In the genomic region with DNA sequence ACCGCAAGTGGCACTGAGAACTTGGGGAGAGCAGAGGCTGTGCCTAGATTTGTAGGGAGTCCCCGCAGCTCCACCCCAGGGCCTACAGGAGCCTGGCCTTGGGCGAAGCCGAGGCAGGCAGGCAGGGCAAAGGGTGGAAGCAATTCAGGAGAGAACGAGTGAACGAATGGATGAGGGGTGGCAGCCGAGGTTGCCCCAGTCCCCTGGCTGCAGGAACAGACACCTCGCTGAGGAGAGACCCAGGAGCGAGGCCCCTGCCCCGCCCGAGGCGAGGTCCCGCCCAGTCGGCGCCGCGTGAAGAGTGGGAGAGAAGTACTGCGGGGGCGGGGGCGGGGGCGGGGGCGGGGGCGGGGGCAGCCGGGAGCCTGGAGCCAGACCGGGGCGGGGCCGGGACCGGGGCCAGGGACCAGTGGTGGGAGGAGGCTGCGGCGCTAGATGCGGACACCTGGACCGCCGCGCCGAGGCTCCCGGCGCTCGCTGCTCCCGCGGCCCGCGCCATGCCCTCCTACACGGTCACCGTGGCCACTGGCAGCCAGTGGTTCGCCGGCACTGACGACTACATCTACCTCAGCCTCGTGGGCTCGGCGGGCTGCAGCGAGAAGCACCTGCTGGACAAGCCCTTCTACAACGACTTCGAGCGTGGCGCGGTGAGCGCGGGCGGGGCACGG, we compare ENCODE assay signal across 1 cellular context.
A peak's percentile ranks its signal among the peaks of the same experiment; 100 is the strongest.
TF ChIP-seq lines count a peak whose summit lies in the region.

A gene (plus strand): TSS at position 434 of the 668 bp plus-strand sequence. CDS start 64 bp downstream, at position 498.

TF ChIP-seq in HepG2, 621 proteins besides CTCF, POLR2A, EP300 and RAD21 (continued from another document):
- TF ChIP-seq, protein P1, sequence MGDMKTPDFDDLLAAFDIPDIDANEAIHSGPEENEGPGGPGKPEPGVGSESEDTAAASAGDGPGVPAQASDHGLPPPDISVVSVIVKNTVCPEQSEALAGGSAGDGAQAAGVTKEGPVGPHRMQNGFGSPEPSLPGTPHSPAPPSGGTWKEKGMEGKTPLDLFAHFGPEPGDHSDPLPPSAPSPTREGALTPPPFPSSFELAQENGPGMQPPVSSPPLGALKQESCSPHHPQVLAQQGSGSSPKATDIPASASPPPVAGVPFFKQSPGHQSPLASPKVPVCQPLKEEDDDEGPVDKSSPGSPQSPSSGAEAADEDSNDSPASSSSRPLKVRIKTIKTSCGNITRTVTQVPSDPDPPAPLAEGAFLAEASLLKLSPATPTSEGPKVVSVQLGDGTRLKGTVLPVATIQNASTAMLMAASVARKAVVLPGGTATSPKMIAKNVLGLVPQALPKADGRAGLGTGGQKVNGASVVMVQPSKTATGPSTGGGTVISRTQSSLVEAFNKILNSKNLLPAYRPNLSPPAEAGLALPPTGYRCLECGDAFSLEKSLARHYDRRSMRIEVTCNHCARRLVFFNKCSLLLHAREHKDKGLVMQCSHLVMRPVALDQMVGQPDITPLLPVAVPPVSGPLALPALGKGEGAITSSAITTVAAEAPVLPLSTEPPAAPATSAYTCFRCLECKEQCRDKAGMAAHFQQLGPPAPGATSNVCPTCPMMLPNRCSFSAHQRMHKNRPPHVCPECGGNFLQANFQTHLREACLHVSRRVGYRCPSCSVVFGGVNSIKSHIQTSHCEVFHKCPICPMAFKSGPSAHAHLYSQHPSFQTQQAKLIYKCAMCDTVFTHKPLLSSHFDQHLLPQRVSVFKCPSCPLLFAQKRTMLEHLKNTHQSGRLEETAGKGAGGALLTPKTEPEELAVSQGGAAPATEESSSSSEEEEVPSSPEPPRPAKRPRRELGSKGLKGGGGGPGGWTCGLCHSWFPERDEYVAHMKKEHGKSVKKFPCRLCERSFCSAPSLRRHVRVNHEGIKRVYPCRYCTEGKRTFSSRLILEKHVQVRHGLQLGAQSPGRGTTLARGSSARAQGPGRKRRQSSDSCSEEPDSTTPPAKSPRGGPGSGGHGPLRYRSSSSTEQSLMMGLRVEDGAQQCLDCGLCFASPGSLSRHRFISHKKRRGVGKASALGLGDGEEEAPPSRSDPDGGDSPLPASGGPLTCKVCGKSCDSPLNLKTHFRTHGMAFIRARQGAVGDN (CRISPR knock-in tag; IDR thresholded peaks at IDR 0.05) = peak; percentile 19; the same call in 1 of the 2 replicates
- peak; percentile 48 for TF ChIP-seq ZNF883 (CRISPR knock-in tag; IDR thresholded peaks at IDR 0.05; ENCODE audit: not compliant biosample characterization)
